In the genomic region with DNA sequence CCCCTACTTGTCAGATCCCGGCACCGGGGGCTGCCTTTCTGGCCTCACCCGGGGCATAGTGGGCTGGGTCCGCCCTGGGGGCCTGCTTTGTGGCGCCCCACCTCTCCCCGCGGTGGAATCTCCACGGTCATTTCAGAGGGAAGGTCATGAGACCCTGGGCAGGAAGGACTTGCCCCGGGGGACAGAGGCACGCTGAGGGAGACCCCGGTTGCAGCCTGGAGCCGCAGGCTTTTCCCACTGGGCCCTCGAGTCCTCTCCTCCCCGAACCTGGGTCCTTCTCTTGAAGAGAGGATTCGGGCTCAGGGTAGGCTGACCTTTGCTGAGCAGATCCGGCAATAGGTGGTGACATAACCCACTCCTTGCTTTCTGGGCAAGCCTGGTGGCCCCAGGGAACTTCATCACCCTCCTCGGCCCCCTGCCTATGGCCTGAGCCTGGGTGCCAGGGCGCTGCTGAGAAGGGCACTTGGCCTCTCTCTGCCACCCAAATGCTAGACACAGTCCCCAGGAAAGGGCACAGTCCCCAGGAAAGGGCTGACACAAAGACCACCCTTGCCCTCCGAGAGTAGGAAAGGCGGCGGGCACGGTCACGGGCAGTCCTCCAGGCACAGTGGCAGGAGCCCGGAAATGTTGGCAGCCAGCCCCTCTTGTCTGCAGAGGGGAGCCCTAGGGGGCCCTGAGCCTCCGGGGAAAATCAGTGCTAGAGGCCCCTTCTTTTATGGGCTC, we compare ENCODE assay signal across 22 cellular contexts. TPM values are rescaled to one million over a fixed set of nuclear protein-coding genes. Genes with fewer than 3 reads are reported as not detected.
DNase-seq lines count a peak whose midpoint lies in the region; ATAC-seq and TF ChIP-seq lines count a peak whose summit lies in the region.
"Had no signal": no experiment of that assay in that cellular context is flagged by ENCODE, and none has a peak within 500 bp of the region (broad histone marks: within the 10 kb centered on the region; RNA-seq: fewer than 3 reads in every experiment).

No MANE protein-coding gene starts in this region.

- no peak overlapping the region for H3K27ac ChIP-seq in body of pancreas
- H3K27ac ChIP-seq in brain microvascular endothelial cell = no peak overlapping the region
- H3K27ac ChIP-seq: 22Rv1; BLaER1 treated with 17β-estradiol and CSF1 and Interleukin-3, amounts not matched to agents 10 nM and 100 nM had no signal

- H3K36me3 ChIP-seq in body of pancreas (replicated peaks in 1 of 2; ENCODE audit: insufficient read depth in 1 of 2, low read depth in 2 of 2) (no peaks in the 10 kb centered on the region), brain microvascular endothelial cell (replicated peaks) (no peaks in the 10 kb centered on the region)
- H3K36me3 ChIP-seq: BLaER1 treated with 17β-estradiol and CSF1 and Interleukin-3, amounts not matched to agents 10 nM and 100 nM; HAP-1 had no signal

- H3K27me3 ChIP-seq in body of pancreas = no peaks in the 10 kb centered on the region
- peaks cover 4% of the 10 kb centered on the region for H3K27me3 ChIP-seq in brain microvascular endothelial cell (replicated peaks)
- H3K27me3 ChIP-seq: BLaER1 treated with 17β-estradiol and CSF1 and Interleukin-3, amounts not matched to agents 10 nM and 100 nM had no signal

- in situ Hi-C loops in brain microvascular endothelial cell (cut with HindIII; ENCODE audit: low pct_ligation_motif_present, low sequenced_read_pairs) = no loop called here

- H3K9me3 ChIP-seq in body of pancreas = no peaks in the 10 kb centered on the region
- H3K9me3 ChIP-seq: HAP-1 had no signal

- 62% methylated on average over 22 of the region's 25 CpGs; no CpG with 5 or more reads in 1 of the 2 donors for WGBS in body of pancreas, 2 donors

- peak; percentile 38 for DNase-seq in DMS53 (lab: John Stamatoyannopoulos, UW)
- no peak for DNase-seq in DMS53 treated with DMSO at 0.1 percent for 48 hours (lab: John Stamatoyannopoulos, UW; ENCODE audit: unreplicated experiment)
- no peak for DNase-seq in left ventricle myocardium superior
- DNase-seq in Right ventricle myocardium inferior (ENCODE audit: missing footprints) = no peak
- DNase-seq in body of pancreas = no peak
- DNase-seq in OCI-M1 (lab: John Stamatoyannopoulos, UW) = no peak
- DNase-seq in brain microvascular endothelial cell = no peak
- DNase-seq: CD8-positive, alpha-beta memory T cell; DMS 273 treated with DMSO at 0.1 percent for 48 hours; Kasumi-1; MM.1S; NCI-H1694 treated with DMSO at 0.1 percent for 48 hours; NCI-H2171 treated with DMSO at 0.1 percent for 48 hours; NCI-H510A; NCI-H82; SIG-M5 had no signal

- TF ChIP-seq CTCF in body of pancreas (IDR thresholded peaks at IDR 0.05) (no peak), brain microvascular endothelial cell (IDR thresholded peaks at IDR 0.05; ENCODE audit: low read depth, low read length, missing control alignments) (no peak)

- no peak for TF ChIP-seq POLR2A in body of pancreas (IDR thresholded peaks at IDR 0.05)

- no peak overlapping the region for H3K4me3 ChIP-seq in body of pancreas
- no peak overlapping the region for H3K4me3 ChIP-seq in brain microvascular endothelial cell (ENCODE audit: low read depth, low read length)
- H3K4me3 ChIP-seq: BLaER1 treated with 17β-estradiol and CSF1 and Interleukin-3, amounts not matched to agents 10 nM and 100 nM; HAP-1 had no signal

- H3K4me1 ChIP-seq in body of pancreas = peaks cover 5% of the 10 kb centered on the region
- H3K4me1 ChIP-seq: HAP-1 had no signal

- ATAC-seq in left ventricle myocardium superior (peak; percentile 38), Right ventricle myocardium inferior (no peak), body of pancreas (peak; percentile 15), GM18858 (IDR thresholded peaks at IDR 0.05; ENCODE audit: unreplicated experiment) (no peak)

- intact Hi-C loops in left ventricle myocardium superior (cut with micrococcal nuclease) (no loop called here), Right ventricle myocardium inferior (cut with DNase I) (no loop called here), body of pancreas (cut with DNase I) (no loop called here)

RNA-seq across cellular contexts. Expression of a gene that starts 36.2 kb away (rescaled TPM):
- total RNA-seq in left ventricle myocardium superior (not detected), Right ventricle myocardium inferior (not detected), body of pancreas (not detected)
- total RNA-seq: CD8-positive, alpha-beta memory T cell; HT1080; T-helper 2 cell treated with Interferon-gamma antibody and Interleukin-4, amounts not matched to agents 100 ng/mL and 5 ng/mL, for 36 hours had no signal

RNA-seq across cellular contexts. Expression of a gene that starts 36.3 kb away (rescaled TPM):
- total RNA-seq in left ventricle myocardium superior (0.30 TPM), Right ventricle myocardium inferior (0.32 TPM), body of pancreas (10 to 100 TPM; 16.2 to 22.3 TPM)
- total RNA-seq: CD8-positive, alpha-beta memory T cell; HT1080; T-helper 2 cell treated with Interferon-gamma antibody and Interleukin-4, amounts not matched to agents 100 ng/mL and 5 ng/mL, for 36 hours had no signal

RNA-seq across cellular contexts. Expression of a gene that starts 55.5 kb away (rescaled TPM):
- 19.6 TPM for total RNA-seq in left ventricle myocardium superior
- 16.6 TPM for total RNA-seq in Right ventricle myocardium inferior
- 10 to 100 TPM; 18.8 to 27.2 TPM for total RNA-seq in body of pancreas

Comparison
In these comparisons a context has a peak if more than half of its experiments do, and no peak if none do; other contexts are left out.
1. ATAC-seq: peak in left ventricle myocardium superior (single experiment) and body of pancreas (single experiment); none in Right ventricle myocardium inferior (single experiment) and GM18858 (single experiment).
2. RNA of a gene that starts 36.3 kb away (total RNA-seq): 16.2 to 22.3 TPM in body of pancreas; 0.32 TPM in Right ventricle myocardium inferior (single experiment) and 0.30 TPM in left ventricle myocardium superior (single experiment); every median in the first group is over 10 times any median in the second.